Comparison of ENCODE assay signal across 1 cellular context in the genomic region with DNA sequence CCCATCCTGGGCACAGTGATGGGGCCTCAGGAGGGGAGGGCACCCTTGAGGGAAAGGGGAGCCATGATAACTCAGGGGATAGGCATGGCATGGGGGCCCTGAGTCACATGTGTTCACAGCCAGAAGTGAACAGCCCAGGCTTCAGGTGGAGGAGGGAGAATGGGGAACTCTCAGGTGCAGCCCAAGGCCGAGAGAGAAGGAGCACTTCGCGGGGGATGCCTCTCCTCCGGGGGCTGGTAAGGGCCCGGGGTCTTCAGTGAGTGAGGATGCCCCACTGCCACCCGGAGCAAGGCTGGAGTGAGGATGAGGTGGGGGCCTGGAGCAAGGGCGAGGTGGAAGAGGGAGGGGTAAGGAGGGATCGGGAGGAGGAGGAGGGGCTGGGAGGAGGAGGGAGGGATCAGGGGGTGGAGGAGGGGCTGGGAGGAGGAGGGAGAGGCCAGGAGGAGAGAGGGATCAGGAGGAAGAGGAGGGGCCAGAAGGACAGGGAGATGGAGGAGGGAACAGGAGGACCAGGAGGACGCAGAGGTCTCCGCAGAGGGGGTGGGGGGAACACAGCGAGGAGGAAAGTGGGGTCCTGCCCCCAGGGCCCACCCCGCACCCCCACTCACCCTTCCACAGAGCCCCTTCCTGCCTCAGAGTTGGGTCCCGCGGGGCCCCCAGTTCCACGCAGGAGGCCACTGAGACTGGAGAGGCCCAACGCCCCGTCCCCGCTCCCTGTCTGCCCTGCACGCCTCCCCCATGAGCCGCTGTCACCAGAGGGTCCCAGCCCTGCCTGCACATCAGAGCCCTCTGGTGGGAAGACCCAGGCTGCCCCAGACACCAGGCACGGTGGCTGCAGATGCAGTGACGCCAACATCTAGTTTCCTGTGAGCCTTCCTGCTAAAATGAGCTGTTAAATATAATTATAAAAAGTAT.
TF ChIP-seq lines count a peak whose summit lies in the region.

No MANE protein-coding gene starts in this region.

TF ChIP-seq in IMR-90, 13 proteins besides CTCF, POLR2A, EP300 and RAD21 (continued from another document):
- TF ChIP-seq, protein P1, sequence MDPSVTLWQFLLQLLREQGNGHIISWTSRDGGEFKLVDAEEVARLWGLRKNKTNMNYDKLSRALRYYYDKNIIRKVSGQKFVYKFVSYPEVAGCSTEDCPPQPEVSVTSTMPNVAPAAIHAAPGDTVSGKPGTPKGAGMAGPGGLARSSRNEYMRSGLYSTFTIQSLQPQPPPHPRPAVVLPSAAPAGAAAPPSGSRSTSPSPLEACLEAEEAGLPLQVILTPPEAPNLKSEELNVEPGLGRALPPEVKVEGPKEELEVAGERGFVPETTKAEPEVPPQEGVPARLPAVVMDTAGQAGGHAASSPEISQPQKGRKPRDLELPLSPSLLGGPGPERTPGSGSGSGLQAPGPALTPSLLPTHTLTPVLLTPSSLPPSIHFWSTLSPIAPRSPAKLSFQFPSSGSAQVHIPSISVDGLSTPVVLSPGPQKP (IDR thresholded peaks at IDR 0.05; ENCODE audit: borderline replicate concordance, low read depth, low read length), result no peak
- TF ChIP-seq RFX5 (IDR thresholded peaks at IDR 0.05; ENCODE audit: low read depth, low read length), result no peak
- no peak for TF ChIP-seq SMC3 (IDR thresholded peaks at IDR 0.05; ENCODE audit: low read depth, low read length)
